In the genomic region with DNA sequence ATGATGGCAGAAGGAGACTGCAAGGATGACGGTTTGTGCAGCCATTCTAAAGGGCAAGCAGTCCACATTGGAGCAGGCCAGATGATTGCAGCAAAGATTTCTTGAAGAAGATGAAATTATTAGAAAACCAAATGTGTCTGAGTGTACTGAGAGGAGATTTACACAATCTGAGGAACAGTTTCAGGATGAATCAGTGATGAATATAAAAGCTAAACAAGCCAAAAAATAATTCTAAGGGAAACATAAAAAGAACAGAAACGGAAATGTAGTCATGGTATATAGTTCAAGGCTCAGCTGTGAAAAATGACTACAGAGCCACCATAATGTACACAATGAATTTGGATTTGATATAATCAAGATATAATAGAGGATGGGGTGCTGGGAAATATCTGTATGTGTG, we compare ENCODE assay signal across 26 cellular contexts.
A peak's percentile ranks its signal among the peaks of the same experiment; 100 is the strongest.
DNase-seq lines count a peak whose midpoint lies in the region; ATAC-seq and TF ChIP-seq lines count a peak whose summit lies in the region.
"Had no signal": no experiment of that assay in that cellular context is flagged by ENCODE, and none has a peak within 500 bp of the region (broad histone marks: within the 10 kb centered on the region; RNA-seq: fewer than 3 reads in every experiment).

No MANE protein-coding gene starts in this region.

- H3K36me3 ChIP-seq in PC-3 (ENCODE audit: low read depth, low read length) (no peaks in the 10 kb centered on the region), skeletal muscle satellite cell (ENCODE audit: insufficient read depth, low read length) (no peaks in the 10 kb centered on the region)
- H3K36me3 ChIP-seq: gastroesophageal sphincter, HAP-1, ovary had no signal

- H2AFZ ChIP-seq in PC-3 (ENCODE audit: low read length), result 0 out of 2 replicates have a peak overlapping the region, but pooled peaks have one; percentile 32

- H3K27me3 ChIP-seq in PC-3 (ENCODE audit: low read length) (no peaks in the 10 kb centered on the region), skeletal muscle satellite cell (ENCODE audit: control insufficient read depth, insufficient read depth, low read length) (no peaks in the 10 kb centered on the region)
- H3K27me3 ChIP-seq: gastroesophageal sphincter, ovary had no signal

- CTCF ChIA-PET in PC-3 (lab: Charles Lee), result no interaction called here

- H3K27ac ChIP-seq in PC-3 (ENCODE audit: low read length) (peak overlapping the region; percentile 48), epithelial cell of prostate (peak overlapping the region; percentile 47)
- H3K27ac ChIP-seq: gastroesophageal sphincter, ovary had no signal

- no peak overlapping the region for H3K4me3 ChIP-seq in PC-3 (ENCODE audit: low read length)
- H3K4me3 ChIP-seq in skeletal muscle satellite cell (ENCODE audit: low read length), result no peak overlapping the region
- H3K4me3 ChIP-seq: gastroesophageal sphincter, HAP-1, ovary had no signal

- H3K27ac Mint-ChIP-seq in natural killer cell, result no peak overlapping the region
- H3K27ac Mint-ChIP-seq: activated CD8-positive, alpha-beta memory T cell treated with anti-CD3 and anti-CD28 coated beads, Interleukin-2, amount 10 ng/mL, durations not matched to agents 7 days and 5 days; CD4-positive, alpha-beta T cell; naive thymus-derived CD8-positive, alpha-beta T cell; T-helper 2 cell treated with Interferon-gamma antibody and Interleukin-4, amounts not matched to agents 5 μg/mL and 100 μg/mL, for 36 hours had no signal

- H3K36me3 Mint-ChIP-seq in natural killer cell, result no peaks in the 10 kb centered on the region
- H3K36me3 Mint-ChIP-seq: activated CD8-positive, alpha-beta memory T cell treated with anti-CD3 and anti-CD28 coated beads, Interleukin-2, amount 10 ng/mL, durations not matched to agents 7 days and 5 days; naive thymus-derived CD8-positive, alpha-beta T cell had no signal

- H3K4me1 ChIP-seq in PC-3 (ENCODE audit: insufficient read depth, low read length), result peaks cover 30% of the 10 kb centered on the region
- peaks cover 63% of the 10 kb centered on the region for H3K4me1 ChIP-seq in skeletal muscle satellite cell (ENCODE audit: control insufficient read depth, insufficient read depth, low read length)

- ATAC-seq in PC-3 (peak; percentile 62), natural killer cell (no peak)
- ATAC-seq: activated CD8-positive, alpha-beta memory T cell treated with anti-CD3 and anti-CD28 coated beads, Interleukin-2, amount 10 ng/mL, durations not matched to agents 7 days and 5 days; gastroesophageal sphincter; naive thymus-derived CD8-positive, alpha-beta T cell; right cardiac atrium had no signal

- H3K4me1 Mint-ChIP-seq in natural killer cell, result no peaks in the 10 kb centered on the region
- H3K4me1 Mint-ChIP-seq: activated CD8-positive, alpha-beta memory T cell treated with anti-CD3 and anti-CD28 coated beads, Interleukin-2, amount 10 ng/mL, durations not matched to agents 7 days and 5 days; naive thymus-derived CD8-positive, alpha-beta T cell had no signal

- H3K27me3 Mint-ChIP-seq in natural killer cell (ENCODE audit: low read depth in 2 of 2), result no peaks in the 10 kb centered on the region
- H3K27me3 Mint-ChIP-seq: activated CD8-positive, alpha-beta memory T cell treated with anti-CD3 and anti-CD28 coated beads, Interleukin-2, amount 10 ng/mL, durations not matched to agents 7 days and 5 days; CD4-positive, alpha-beta T cell; naive thymus-derived CD8-positive, alpha-beta T cell had no signal

- H3K9me3 Mint-ChIP-seq in natural killer cell, result peaks cover 7 to 9% of the 10 kb centered on the region in 2 donors
- H3K9me3 Mint-ChIP-seq: CD4-positive, alpha-beta T cell; T-helper 2 cell treated with Interferon-gamma antibody and Interleukin-4, amounts not matched to agents 5 μg/mL and 100 μg/mL, for 36 hours had no signal

- intact Hi-C loops in PC-3 (cut with micrococcal nuclease), result no loop called here
- intact Hi-C loops in natural killer cell (cut with micrococcal nuclease), result no loop called here

- H3K79me2 ChIP-seq in PC-3 (ENCODE audit: low read length), result no peaks in the 10 kb centered on the region

- POLR2A ChIA-PET in PC-3 (lab: Charles Lee; ENCODE audit: unreplicated experiment), result no interaction called here

- H3K9me3 ChIP-seq in PC-3 (ENCODE audit: low read length), result no peaks in the 10 kb centered on the region
- H3K9me3 ChIP-seq in skeletal muscle satellite cell (replicated peaks; ENCODE audit: low read length), result no peaks in the 10 kb centered on the region
- H3K9me3 ChIP-seq: gastroesophageal sphincter, HAP-1, ovary had no signal

- H3K9me2 ChIP-seq in PC-3 (replicated peaks; ENCODE audit: low read length), result no peaks in the 10 kb centered on the region

- H3K4me2 ChIP-seq in PC-3 (ENCODE audit: low read length) (peak overlapping the region; percentile 10; the same call in 1 of the 2 replicates), skeletal muscle satellite cell (ENCODE audit: low read length) (peak overlapping the region; percentile 54)

- DNase-seq in GM03348 (ENCODE audit: low spot score), result peak; percentile 21
- DNase-seq in PC-3, result peak; percentile 30
- no peak for DNase-seq in epithelial cell of prostate (ENCODE audit: low read depth, low spot score)
- DNase-seq in natural killer cell, result no peak
- no peak for DNase-seq in ureter (ENCODE audit: low spot score)
- no peak for DNase-seq in hypothalamus (lab: John Stamatoyannopoulos, UW)
- DNase-seq: activated CD4-positive, alpha-beta T cell treated with anti-CD3 and anti-CD28 coated beads, Interleukin-2, amount 50 U/mL, for 1 hour; activated CD8-positive, alpha-beta memory T cell treated with anti-CD3 and anti-CD28 coated beads, Interleukin-2, amount 10 ng/mL, durations not matched to agents 7 days and 5 days; activated naive CD4-positive, alpha-beta T cell treated with anti-CD3 and anti-CD28 coated beads, Interleukin-2, amount 50 U/mL, for 16 hours; CD4-positive, alpha-beta T cell; cerebellar nuclear complex; effector CD4-positive, alpha-beta T cell; midbrain; naive thymus-derived CD8-positive, alpha-beta T cell; NCI-H1092 treated with DMSO at 0.1 percent for 48 hours; NCI-H1930; NCI-H69; ovary; right cardiac atrium; stimulated activated CD4-positive, alpha-beta T cell treated with anti-CD3 and anti-CD28 coated beads, Interleukin-12 subunit alpha, Interleukin-12 subunit beta, amount 100 ng/mL, for 4 hours; stimulated activated CD4-positive, alpha-beta T cell treated with anti-CD3 and anti-CD28 coated beads, Interleukin-4, amount 100 ng/mL, for 4 hours; stimulated activated naive CD4-positive, alpha-beta T cell had no signal

- H3K9ac ChIP-seq in PC-3 (ENCODE audit: low read length) (no peak overlapping the region), skeletal muscle satellite cell (ENCODE audit: low read depth, low read length) (peak overlapping the region; percentile 14)

- no peak overlapping the region for H3K4me3 Mint-ChIP-seq in natural killer cell
- H3K4me3 Mint-ChIP-seq: activated CD8-positive, alpha-beta memory T cell treated with anti-CD3 and anti-CD28 coated beads, Interleukin-2, amount 10 ng/mL, durations not matched to agents 7 days and 5 days; CD4-positive, alpha-beta T cell; naive thymus-derived CD8-positive, alpha-beta T cell; T-helper 2 cell treated with Interferon-gamma antibody and Interleukin-4, amounts not matched to agents 5 μg/mL and 100 μg/mL, for 36 hours had no signal

- TF ChIP-seq CTCF in PC-3 (conservative IDR thresholded peaks at IDR 0.05; ENCODE audit: low read depth, low read length) (no peak), natural killer cell (IDR thresholded peaks at IDR 0.05) (no peak)

- no peaks in the 10 kb centered on the region for H3F3A ChIP-seq in PC-3 (ENCODE audit: low read length, unreplicated experiment)

- no TSS peak for BruUV-seq in PC-3 (replicated peaks; lab: Mats Ljungman, UMichigan)

- no peaks in the 10 kb centered on the region for H4K20me1 ChIP-seq in PC-3 (ENCODE audit: low read length)

Comparison
In these comparisons a context has a peak if more than half of its experiments do, and no peak if none do; other contexts are left out.
1. DNase-seq: peak in GM03348 (single experiment) and PC-3 (single experiment); none in epithelial cell of prostate (single experiment), natural killer cell (single experiment), ureter (single experiment) and hypothalamus (0 of 51).